1 cellular context compared by ENCODE assay signal in genomic region chr10:42979181-42979580, GRCh38.
TF ChIP-seq lines count a peak whose summit lies in the region.

No MANE protein-coding gene starts in this region.

TF ChIP-seq in K562, 482 proteins besides CTCF, POLR2A, EP300 and RAD21 (continued from another document and continues in another):
- TF ChIP-seq REST (CRISPR knock-in tag; IDR thresholded peaks at IDR 0.05; ENCODE audit: low read depth) (no peak), CBX3 (IDR thresholded peaks at IDR 0.05; ENCODE audit: borderline replicate concordance in 1 of 2, low read length in 2 of 2) (no peak), E2F6 (IDR thresholded peaks at IDR 0.05; ENCODE audit: borderline replicate concordance in 1 of 2, extremely low read depth in 1 of 2, insufficient read depth in 1 of 2, insufficient read length in 1 of 2, low read depth in 1 of 2, low read length in 1 of 2, poor library complexity in 1 of 2, severe bottlenecking in 1 of 2) (no peak), NONO (IDR thresholded peaks at IDR 0.05; ENCODE audit: low read depth in 2 of 2, low read length in 1 of 2) (no peak), ZKSCAN3 (CRISPR knock-in tag; IDR thresholded peaks at IDR 0.05) (no peak), ZBTB40 (IDR thresholded peaks at IDR 0.05) (no peak), ZBTB40 (CRISPR knock-in tag; IDR thresholded peaks at IDR 0.05) (no peak), ZBTB7A (IDR thresholded peaks at IDR 0.05; ENCODE audit: borderline replicate concordance, control insufficient read depth, low read depth, low read length) (no peak), ZEB2 (IDR thresholded peaks at IDR 0.05) (no peak), TRIM24 (IDR thresholded peaks at IDR 0.05) (no peak), PBX2 (CRISPR knock-in tag; IDR thresholded peaks at IDR 0.05; ENCODE audit: low read depth) (no peak), PBX2 (tag; conservative IDR thresholded peaks at IDR 0.05; ENCODE audit: low read depth) (no peak), IRF9 (tag; IDR thresholded peaks at IDR 0.05) (no peak), ZNF57 (CRISPR knock-in tag; IDR thresholded peaks at IDR 0.05) (no peak), SMAD1 (IDR thresholded peaks at IDR 0.05; ENCODE audit: low read depth, low read length, partially characterized antibody) (no peak), PHTF2 (CRISPR knock-in tag; IDR thresholded peaks at IDR 0.05) (no peak), MEIS2 (IDR thresholded peaks at IDR 0.05; ENCODE audit: partially characterized antibody) (no peak), SMARCB1 (IDR thresholded peaks at IDR 0.05; ENCODE audit: insufficient read length, low read depth) (no peak), CEBPG (CRISPR knock-in tag; IDR thresholded peaks at IDR 0.05) (no peak), CEBPG (tag; conservative IDR thresholded peaks at IDR 0.05 in 1 of 2, IDR thresholded peaks at IDR 0.05 in 1 of 2) (no peak), FOXA3 (CRISPR knock-in tag; conservative IDR thresholded peaks at IDR 0.05 in 1 of 2, IDR thresholded peaks at IDR 0.05 in 1 of 2) (no peak), TEAD4 (IDR thresholded peaks at IDR 0.05; ENCODE audit: low read length) (peak; percentile 10; the same call in 1 of the 2 replicates), TEAD4 (CRISPR knock-in tag; IDR thresholded peaks at IDR 0.05; ENCODE audit: borderline replicate concordance) (no peak), YBX1 (IDR thresholded peaks at IDR 0.05) (no peak), TCF7L2 (IDR thresholded peaks at IDR 0.05; ENCODE audit: low read depth, low read length) (no peak), SP1 (CRISPR knock-in tag; IDR thresholded peaks at IDR 0.05) (no peak), FOXM1 (IDR thresholded peaks at IDR 0.05; ENCODE audit: low read depth) (no peak), FOXM1 (CRISPR knock-in tag; IDR thresholded peaks at IDR 0.05; ENCODE audit: low read depth) (no peak), DDX20 (tag; IDR thresholded peaks at IDR 0.05; ENCODE audit: low read depth) (no peak), ZNF212 (CRISPR knock-in tag; IDR thresholded peaks at IDR 0.05) (no peak), DIDO1 (tag; IDR thresholded peaks at IDR 0.05; ENCODE audit: low read depth) (no peak)
